Comparison of ENCODE assay signal across 9 cellular contexts in genomic region chr3:73150369-73150768, GRCh38.
"Had no signal": no experiment of that assay in that cellular context is flagged by ENCODE, and none has a peak within 500 bp of the region (broad histone marks: within the 10 kb centered on the region; RNA-seq: fewer than 3 reads in every experiment).

No MANE protein-coding gene starts in this region.

- H3K4me1 ChIP-seq: HAP-1 had no signal

- H3K9me3 ChIP-seq: HAP-1 had no signal

- H3K36me3 ChIP-seq: HAP-1 had no signal

- ATAC-seq: GM23338, HCT116 had no signal

- DNase-seq: GM23248, GOT3, H7, H9, HCEC 1CT, HFFc6 had no signal

- H3K4me3 ChIP-seq: GM23248, GM23338, HAP-1 had no signal
